In the genomic region with DNA sequence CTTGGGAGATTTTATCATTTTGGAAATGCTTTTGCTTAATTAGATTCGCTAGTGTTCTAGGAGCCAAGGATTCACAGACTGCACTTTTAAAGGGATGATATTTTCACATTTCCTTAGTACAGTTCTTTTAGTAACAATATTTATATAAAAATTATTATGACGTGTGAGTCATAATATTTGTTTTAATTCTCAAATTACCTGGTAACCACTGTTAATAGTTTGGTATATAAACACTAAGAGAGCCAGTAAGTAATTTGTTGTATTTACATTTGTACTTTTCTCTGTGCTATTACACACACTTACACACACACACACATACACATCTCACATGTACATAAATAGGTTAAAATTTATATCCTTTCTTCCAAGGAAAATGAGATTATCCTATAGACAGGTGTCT, we compare ENCODE assay signal across 30 cellular contexts.
"Had no signal": no experiment of that assay in that cellular context is flagged by ENCODE, and none has a peak within 500 bp of the region (broad histone marks: within the 10 kb centered on the region; RNA-seq: fewer than 3 reads in every experiment).

No MANE protein-coding gene starts in this region.

- H3K4me3 Mint-ChIP-seq: activated CD4-positive, alpha-beta T cell treated with anti-CD3 and anti-CD28 coated beads for 36 hours; activated CD8-positive, alpha-beta T cell treated with anti-CD3 and anti-CD28 coated beads, Interleukin-2, amount 10 ng/mL, durations not matched to agents 7 days and 5 days; activated T-cell treated with anti-CD3 and anti-CD28 coated beads, Interleukin-2, amount 50 U/mL, for 72 hours; dendritic cell treated with granulocyte-macrophage colony-stimulating factor and Interleukin-4, amounts not matched to agents 40 ng/mL and 50 ng/mL, for 4 days; endodermal cell; immature natural killer cell; memory B cell; naive thymus-derived CD4-positive, alpha-beta T cell; stimulated activated memory B cell treated with anti-CD40 and anti-IgM and Interleukin-4, amounts not matched to agents 10 μg/mL and 1 μg/mL and 100 μg/mL, for 72 hours; stimulated activated naive CD8-positive, alpha-beta T cell treated with anti-CD3 and anti-CD28 coated beads, Interleukin-15, amount 100 ng/mL, for 72 hours had no signal

- H3K9me3 Mint-ChIP-seq: activated naive CD4-positive, alpha-beta T cell treated with anti-CD3 and anti-CD28 coated beads, Interleukin-2, amount 50 U/mL, for 72 hours; activated T-cell treated with anti-CD3 and anti-CD28 coated beads, Interleukin-2, amount 50 U/mL, for 72 hours; dendritic cell treated with granulocyte-macrophage colony-stimulating factor and Interleukin-4, amounts not matched to agents 40 ng/mL and 50 ng/mL, for 4 days; endodermal cell; immature natural killer cell; memory B cell; naive thymus-derived CD4-positive, alpha-beta T cell; stimulated activated memory B cell treated with anti-CD40 and anti-IgM and Interleukin-4, amounts not matched to agents 10 μg/mL and 1 μg/mL and 100 μg/mL, for 72 hours; stimulated activated naive CD8-positive, alpha-beta T cell treated with anti-CD3 and anti-CD28 coated beads, Interleukin-15, amount 100 ng/mL, for 72 hours had no signal

- H3K27ac ChIP-seq: breast epithelium, ovary, sigmoid colon, upper lobe of right lung had no signal

- H3K36me3 ChIP-seq: breast epithelium, ovary, sigmoid colon, upper lobe of right lung had no signal

- DNase-seq: activated CD4-positive, alpha-beta T cell treated with anti-CD3 and anti-CD28 coated beads for 36 hours; activated CD4-positive, CD25-positive, alpha-beta regulatory T cell; activated CD8-positive, alpha-beta T cell treated with anti-CD3 and anti-CD28 coated beads, Interleukin-2, amount 10 ng/mL, durations not matched to agents 7 days and 5 days; activated naive CD4-positive, alpha-beta T cell; activated T-cell treated with anti-CD3 and anti-CD28 coated beads for 4 hours; activated T-cell treated with anti-CD3 and anti-CD28 coated beads, Interleukin-2, amount 50 U/mL, for 72 hours; central memory CD4-positive, alpha-beta T cell; endodermal cell; foreskin fibroblast; head of caudate nucleus; hippocampal formation; immature natural killer cell; midbrain; naive thymus-derived CD4-positive, alpha-beta T cell; ovary; sigmoid colon; stimulated activated CD4-positive, alpha-beta T cell treated with anti-CD3 and anti-CD28 coated beads, Interleukin-1b, Interleukin-23, amount 100 ng/mL, for 48 hours; stimulated activated CD4-positive, alpha-beta T cell treated with anti-CD3 and anti-CD28 coated beads, Interleukin-4, amount 100 ng/mL, for 4 hours; stimulated activated CD8-positive, alpha-beta memory T cell treated with anti-CD3 and anti-CD28 coated beads, Interleukin-4, amount 100 ng/mL, for 48 hours; stimulated activated naive CD8-positive, alpha-beta T cell treated with anti-CD3 and anti-CD28 coated beads, Interleukin-15, amount 100 ng/mL, for 72 hours; substantia nigra; T1000; upper lobe of right lung had no signal

- H3K27me3 ChIP-seq: breast epithelium, ovary, sigmoid colon, upper lobe of right lung had no signal

- H3K9me3 ChIP-seq: breast epithelium, ovary, sigmoid colon, upper lobe of right lung had no signal

- H3K4me1 ChIP-seq: breast epithelium, upper lobe of right lung had no signal

- H3K36me3 Mint-ChIP-seq: activated naive CD4-positive, alpha-beta T cell treated with anti-CD3 and anti-CD28 coated beads, Interleukin-2, amount 50 U/mL, for 72 hours; immature natural killer cell; memory B cell; naive thymus-derived CD4-positive, alpha-beta T cell; stimulated activated memory B cell treated with anti-CD40 and anti-IgM and Interleukin-4, amounts not matched to agents 10 μg/mL and 1 μg/mL and 100 μg/mL, for 72 hours had no signal

- H3K4me2 ChIP-seq: smooth muscle cell had no signal

- H3K4me1 Mint-ChIP-seq: activated CD4-positive, alpha-beta T cell treated with anti-CD3 and anti-CD28 coated beads for 36 hours; immature natural killer cell had no signal

- H3K27me3 Mint-ChIP-seq: progenitor cell of endocrine pancreas had no signal

- H3K4me3 ChIP-seq: breast epithelium, ovary, sigmoid colon, smooth muscle cell, upper lobe of right lung had no signal

- H3K27ac Mint-ChIP-seq: activated CD4-positive, alpha-beta T cell treated with anti-CD3 and anti-CD28 coated beads for 36 hours; activated CD8-positive, alpha-beta T cell treated with anti-CD3 and anti-CD28 coated beads, Interleukin-2, amount 10 ng/mL, durations not matched to agents 7 days and 5 days; activated naive CD4-positive, alpha-beta T cell treated with anti-CD3 and anti-CD28 coated beads, Interleukin-2, amount 50 U/mL, for 72 hours; activated T-cell treated with anti-CD3 and anti-CD28 coated beads, Interleukin-2, amount 50 U/mL, for 72 hours; dendritic cell treated with granulocyte-macrophage colony-stimulating factor and Interleukin-4, amounts not matched to agents 40 ng/mL and 50 ng/mL, for 4 days; endodermal cell; immature natural killer cell; memory B cell; naive thymus-derived CD4-positive, alpha-beta T cell; progenitor cell of endocrine pancreas; stimulated activated memory B cell treated with anti-CD40 and anti-IgM and Interleukin-4, amounts not matched to agents 10 μg/mL and 1 μg/mL and 100 μg/mL, for 72 hours had no signal
